1 cellular context compared by ENCODE assay signal in the genomic region with DNA sequence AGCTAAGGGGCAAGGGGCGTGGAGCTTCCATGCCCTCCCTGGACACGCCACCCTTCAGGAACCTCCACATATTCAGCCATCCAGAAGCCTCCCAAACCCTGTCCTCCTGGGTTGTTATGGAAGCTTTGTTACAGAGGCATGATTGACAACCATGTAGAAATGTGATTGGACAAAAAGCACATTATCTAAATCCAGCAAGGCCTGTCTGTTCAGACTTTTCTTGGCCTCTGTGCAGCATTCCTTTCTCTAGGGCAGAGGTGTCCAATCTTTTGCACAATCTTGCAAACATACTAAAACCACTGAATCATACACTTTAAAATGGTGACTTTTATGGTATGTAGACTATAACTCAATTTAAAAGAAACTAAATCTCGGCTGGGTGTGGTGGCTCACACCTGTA.
TF ChIP-seq lines count a peak whose summit lies in the region.

No MANE protein-coding gene starts in this region.

TF ChIP-seq in GM23338, 12 proteins besides CTCF, POLR2A, EP300 and RAD21:
- TF ChIP-seq REST (IDR thresholded peaks at IDR 0.05; ENCODE audit: unreplicated experiment) (no peak), JUNB (IDR thresholded peaks at IDR 0.05; ENCODE audit: unreplicated experiment) (no peak), ETS1 (IDR thresholded peaks at IDR 0.05) (no peak), POLR2AphosphoS5 (IDR thresholded peaks at IDR 0.05; ENCODE audit: low read depth) (no peak), ZNF114 (CRISPR knock-in tag; IDR thresholded peaks at IDR 0.05) (no peak), EZH2 (IDR thresholded peaks at IDR 0.05; ENCODE audit: low read depth, unreplicated experiment) (no peak)
